Comparison of ENCODE assay signal across 1 cellular context in the genomic region with DNA sequence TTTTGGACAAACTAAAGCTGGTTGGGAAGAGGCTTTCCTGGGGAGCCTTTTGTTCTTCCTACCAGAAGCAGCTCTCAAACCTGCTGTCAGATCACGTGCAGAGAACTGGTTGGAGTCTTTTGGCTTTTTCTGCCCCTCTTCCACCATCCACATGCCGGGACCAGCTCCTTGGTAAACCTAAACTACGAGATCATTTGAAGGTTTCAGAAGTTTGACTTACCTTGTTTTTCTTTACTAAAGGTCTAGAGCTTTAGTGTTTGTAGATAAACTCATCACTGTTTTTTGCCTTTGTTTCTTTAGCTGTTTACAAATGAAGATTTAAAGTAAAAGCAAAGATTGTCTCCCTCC.
TF ChIP-seq lines count a peak whose summit lies in the region.

No MANE protein-coding gene starts in this region.

TF ChIP-seq in WTC11, 78 proteins besides CTCF, POLR2A, EP300 and RAD21:
- TF ChIP-seq, protein P1, sequence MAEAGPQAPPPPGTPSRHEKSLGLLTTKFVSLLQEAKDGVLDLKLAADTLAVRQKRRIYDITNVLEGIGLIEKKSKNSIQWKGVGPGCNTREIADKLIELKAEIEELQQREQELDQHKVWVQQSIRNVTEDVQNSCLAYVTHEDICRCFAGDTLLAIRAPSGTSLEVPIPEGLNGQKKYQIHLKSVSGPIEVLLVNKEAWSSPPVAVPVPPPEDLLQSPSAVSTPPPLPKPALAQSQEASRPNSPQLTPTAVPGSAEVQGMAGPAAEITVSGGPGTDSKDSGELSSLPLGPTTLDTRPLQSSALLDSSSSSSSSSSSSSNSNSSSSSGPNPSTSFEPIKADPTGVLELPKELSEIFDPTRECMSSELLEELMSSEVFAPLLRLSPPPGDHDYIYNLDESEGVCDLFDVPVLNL (CRISPR knock-in tag; IDR thresholded peaks at IDR 0.05; ENCODE audit: borderline replicate concordance, low read depth) = no peak
- TF ChIP-seq, protein P2, sequence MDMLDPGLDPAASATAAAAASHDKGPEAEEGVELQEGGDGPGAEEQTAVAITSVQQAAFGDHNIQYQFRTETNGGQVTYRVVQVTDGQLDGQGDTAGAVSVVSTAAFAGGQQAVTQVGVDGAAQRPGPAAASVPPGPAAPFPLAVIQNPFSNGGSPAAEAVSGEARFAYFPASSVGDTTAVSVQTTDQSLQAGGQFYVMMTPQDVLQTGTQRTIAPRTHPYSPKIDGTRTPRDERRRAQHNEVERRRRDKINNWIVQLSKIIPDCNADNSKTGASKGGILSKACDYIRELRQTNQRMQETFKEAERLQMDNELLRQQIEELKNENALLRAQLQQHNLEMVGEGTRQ (CRISPR knock-in tag; IDR thresholded peaks at IDR 0.05) = peak; percentile 35; the same call in 1 of the 2 replicates
- TF ChIP-seq, protein P3, sequence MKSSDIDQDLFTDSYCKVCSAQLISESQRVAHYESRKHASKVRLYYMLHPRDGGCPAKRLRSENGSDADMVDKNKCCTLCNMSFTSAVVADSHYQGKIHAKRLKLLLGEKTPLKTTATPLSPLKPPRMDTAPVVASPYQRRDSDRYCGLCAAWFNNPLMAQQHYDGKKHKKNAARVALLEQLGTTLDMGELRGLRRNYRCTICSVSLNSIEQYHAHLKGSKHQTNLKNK (CRISPR knock-in tag; IDR thresholded peaks at IDR 0.05) = no peak
